Comparison of ENCODE assay signal across 1 cellular context in the genomic region with DNA sequence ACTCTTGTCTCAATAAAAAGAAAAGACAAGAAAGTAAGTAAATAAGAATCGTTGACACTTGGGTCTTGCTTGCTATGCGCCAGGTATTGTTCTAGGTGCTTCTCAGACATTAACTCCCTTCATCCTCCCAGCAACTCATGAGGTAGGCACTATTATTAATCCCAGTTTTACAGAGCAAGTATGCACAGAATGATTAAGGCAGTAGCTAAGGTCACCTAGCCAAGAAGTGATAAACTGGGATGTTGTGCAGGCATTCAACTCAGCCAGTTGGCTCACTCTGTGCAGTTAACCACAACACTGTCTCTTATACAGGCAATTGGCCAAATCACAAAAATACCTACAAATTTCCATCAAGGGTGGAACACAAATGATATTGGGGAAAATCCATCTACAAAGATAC.
TF ChIP-seq lines count a peak whose summit lies in the region.

No MANE protein-coding gene starts in this region.

TF ChIP-seq in IMR-90, 13 proteins besides CTCF, POLR2A, EP300 and RAD21:
- no peak for TF ChIP-seq ELK1 (IDR thresholded peaks at IDR 0.05; ENCODE audit: borderline replicate concordance, low read depth, low read length)
- TF ChIP-seq CHD1 (IDR thresholded peaks at IDR 0.05; ENCODE audit: low read depth, low read length): no peak
- TF ChIP-seq, protein P1, sequence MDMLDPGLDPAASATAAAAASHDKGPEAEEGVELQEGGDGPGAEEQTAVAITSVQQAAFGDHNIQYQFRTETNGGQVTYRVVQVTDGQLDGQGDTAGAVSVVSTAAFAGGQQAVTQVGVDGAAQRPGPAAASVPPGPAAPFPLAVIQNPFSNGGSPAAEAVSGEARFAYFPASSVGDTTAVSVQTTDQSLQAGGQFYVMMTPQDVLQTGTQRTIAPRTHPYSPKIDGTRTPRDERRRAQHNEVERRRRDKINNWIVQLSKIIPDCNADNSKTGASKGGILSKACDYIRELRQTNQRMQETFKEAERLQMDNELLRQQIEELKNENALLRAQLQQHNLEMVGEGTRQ (IDR thresholded peaks at IDR 0.05; ENCODE audit: low read depth, low read length): no peak
- TF ChIP-seq CEBPB (IDR thresholded peaks at IDR 0.05; ENCODE audit: low read depth, low read length): no peak
- TF ChIP-seq RCOR1 (IDR thresholded peaks at IDR 0.05; ENCODE audit: insufficient replicate concordance, low read length): no peak
- TF ChIP-seq FOS (IDR thresholded peaks at IDR 0.05; ENCODE audit: low read depth, low read length): no peak
- no peak for TF ChIP-seq SMC3 (IDR thresholded peaks at IDR 0.05; ENCODE audit: low read depth, low read length)
